In genomic region chr17:68255151-68255550, GRCh38 we compare ENCODE assay signal across 18 cellular contexts. TPM values are rescaled to one million over a fixed set of nuclear protein-coding genes. Genes with fewer than 3 reads are reported as not detected.
DNase-seq lines count a peak whose midpoint lies in the region; ATAC-seq and TF ChIP-seq lines count a peak whose summit lies in the region.
"Had no signal": no experiment of that assay in that cellular context is flagged by ENCODE, and none has a peak within 500 bp of the region (broad histone marks: within the 10 kb centered on the region; RNA-seq: fewer than 3 reads in every experiment).

No MANE protein-coding gene starts in this region.

- H3K36me3 Mint-ChIP-seq in T-helper 1 cell treated with Interleukin-12 subunit alpha and Interleukin-12 subunit beta and Interleukin-4 antibody, amounts not matched to agents 30 μg/mL and 1 μg/mL, for 36 hours (ENCODE audit: low read depth) = peaks cover 55% of the 10 kb centered on the region
- H3K36me3 Mint-ChIP-seq in activated T-helper 2 cell treated with anti-CD3 and anti-CD28 coated beads, Interferon-gamma antibody, Interleukin-2, Interleukin-4, amounts not matched to agents 10 μg/mL and 5 μg/mL and 100 μg/mL, durations not matched to agents 14 hours and 24 hours and 36 hours (ENCODE audit: low read depth) = peaks cover 83% of the 10 kb centered on the region
- H3K36me3 Mint-ChIP-seq in naive thymus-derived CD8-positive, alpha-beta T cell = peaks cover 0 to 49% (median 15%) of the 10 kb centered on the region in 3 donors
- peaks cover 23% of the 10 kb centered on the region for H3K36me3 Mint-ChIP-seq in chondrocyte (ENCODE audit: low read depth)

- peak overlapping the region; percentile 87 for H3K27ac Mint-ChIP-seq in T-helper 1 cell treated with Interleukin-12 subunit alpha and Interleukin-12 subunit beta and Interleukin-4 antibody, amounts not matched to agents 30 μg/mL and 1 μg/mL, for 36 hours
- peak overlapping the region; percentile 87 for H3K27ac Mint-ChIP-seq in activated T-helper 2 cell treated with anti-CD3 and anti-CD28 coated beads, Interferon-gamma antibody, Interleukin-2, Interleukin-4, amounts not matched to agents 10 μg/mL and 5 μg/mL and 100 μg/mL, durations not matched to agents 14 hours and 24 hours and 36 hours
- H3K27ac Mint-ChIP-seq in naive thymus-derived CD8-positive, alpha-beta T cell = peak overlapping the region; percentile 49 to 96 (median 88)
- H3K27ac Mint-ChIP-seq in chondrocyte (ENCODE audit: unreplicated experiment) = no peak overlapping the region

- H3K4me2 ChIP-seq in DND-41 (ENCODE audit: insufficient read depth, low read length) = peak overlapping the region; percentile 20
- H3K4me2 ChIP-seq: smooth muscle cell had no signal

- no peaks in the 10 kb centered on the region for H3K27me3 ChIP-seq in DND-41 (ENCODE audit: insufficient read depth, low read length, poor library complexity)

- no peaks in the 10 kb centered on the region for H3K9me3 ChIP-seq in DND-41 (ENCODE audit: insufficient read depth, low read length, severe bottlenecking)

- no peak overlapping the region for H3K4me3 Mint-ChIP-seq in T-helper 1 cell treated with Interleukin-12 subunit alpha and Interleukin-12 subunit beta and Interleukin-4 antibody, amounts not matched to agents 30 μg/mL and 1 μg/mL, for 36 hours
- H3K4me3 Mint-ChIP-seq in activated T-helper 2 cell treated with anti-CD3 and anti-CD28 coated beads, Interferon-gamma antibody, Interleukin-2, Interleukin-4, amounts not matched to agents 10 μg/mL and 5 μg/mL and 100 μg/mL, durations not matched to agents 14 hours and 24 hours and 36 hours (ENCODE audit: low read depth) = peak overlapping the region; percentile 48
- peak overlapping the region in 7 of 10 donors; percentile 1 to 70 (median 48) for H3K4me3 Mint-ChIP-seq in naive thymus-derived CD8-positive, alpha-beta T cell
- H3K4me3 Mint-ChIP-seq in chondrocyte (ENCODE audit: unreplicated experiment) = no peak overlapping the region

- peaks cover 33% of the 10 kb centered on the region for H3K36me3 ChIP-seq in DND-41 (ENCODE audit: insufficient read depth, low read length)

- ATAC-seq in DND-41 (ENCODE audit: insufficient read depth, low read depth) (no peak), GM19452 (IDR thresholded peaks at IDR 0.05; ENCODE audit: unreplicated experiment) (no peak)
- no peak for ATAC-seq in naive thymus-derived CD8-positive, alpha-beta T cell

- peak overlapping the region; percentile 80 for H3K27ac ChIP-seq in DND-41 (ENCODE audit: low read length)
- H3K27ac ChIP-seq: C4-2B, VCaP had no signal

- no peaks in the 10 kb centered on the region for H4K20me1 ChIP-seq in DND-41 (ENCODE audit: insufficient read depth, low read length)

- no peaks in the 10 kb centered on the region for H3K27me3 Mint-ChIP-seq in T-helper 1 cell treated with Interleukin-12 subunit alpha and Interleukin-12 subunit beta and Interleukin-4 antibody, amounts not matched to agents 30 μg/mL and 1 μg/mL, for 36 hours (ENCODE audit: low read depth)
- H3K27me3 Mint-ChIP-seq in activated T-helper 2 cell treated with anti-CD3 and anti-CD28 coated beads, Interferon-gamma antibody, Interleukin-2, Interleukin-4, amounts not matched to agents 10 μg/mL and 5 μg/mL and 100 μg/mL, durations not matched to agents 14 hours and 24 hours and 36 hours (ENCODE audit: low read depth) = no peaks in the 10 kb centered on the region
- no peaks in the 10 kb centered on the region for H3K27me3 Mint-ChIP-seq in naive thymus-derived CD8-positive, alpha-beta T cell
- H3K27me3 Mint-ChIP-seq in chondrocyte (ENCODE audit: low read depth) = no peaks in the 10 kb centered on the region

- no peaks in the 10 kb centered on the region for H3K9me3 Mint-ChIP-seq in T-helper 1 cell treated with Interleukin-12 subunit alpha and Interleukin-12 subunit beta and Interleukin-4 antibody, amounts not matched to agents 30 μg/mL and 1 μg/mL, for 36 hours
- H3K9me3 Mint-ChIP-seq in activated T-helper 2 cell treated with anti-CD3 and anti-CD28 coated beads, Interferon-gamma antibody, Interleukin-2, Interleukin-4, amounts not matched to agents 10 μg/mL and 5 μg/mL and 100 μg/mL, durations not matched to agents 14 hours and 24 hours and 36 hours = no peaks in the 10 kb centered on the region
- H3K9me3 Mint-ChIP-seq in naive thymus-derived CD8-positive, alpha-beta T cell = no peaks in the 10 kb centered on the region
- H3K9me3 Mint-ChIP-seq in chondrocyte (ENCODE audit: low read depth) = no peaks in the 10 kb centered on the region

- peak; percentile 22 for TF ChIP-seq CTCF in DND-41 (IDR thresholded peaks at IDR 0.05; ENCODE audit: borderline replicate concordance, extremely low read depth, low read length, poor library complexity, severe bottlenecking)
- TF ChIP-seq CTCF in chondrocyte (IDR thresholded peaks at IDR 0.05) = no peak

- no peak for DNase-seq in T-helper 1 cell
- no peak for DNase-seq in DND-41
- no peak for DNase-seq in activated T-helper 2 cell treated with anti-CD3 and anti-CD28 coated beads, Interferon-gamma antibody, Interleukin-2, Interleukin-4, amounts not matched to agents 10 μg/mL and 5 μg/mL and 100 μg/mL, durations not matched to agents 14 hours and 24 hours and 36 hours (ENCODE audit: low spot score)
- DNase-seq in naive thymus-derived CD8-positive, alpha-beta T cell = no peak
- DNase-seq in NCI-H187 treated with DMSO at 0.1 percent for 48 hours (lab: John Stamatoyannopoulos, UW) = no peak
- DNase-seq in chondrocyte (ENCODE audit: low spot score) = no peak
- DNase-seq: 8988T; activated CD8-positive, alpha-beta memory T cell treated with anti-CD3 and anti-CD28 coated beads, Interleukin-2, amount 50 U/mL, for 48 hours; amygdala; hippocampal formation; NCI-H1105 treated with DMSO at 0.1 percent for 48 hours; NCI-H2171; NCI-H82 had no signal

- H3K79me2 ChIP-seq in DND-41 (ENCODE audit: insufficient read depth, low read length) = peaks cover 3% of the 10 kb centered on the region

- intact Hi-C loops in activated T-helper 2 cell treated with anti-CD3 and anti-CD28 coated beads, Interferon-gamma antibody, Interleukin-2, Interleukin-4, amounts not matched to agents 10 μg/mL and 5 μg/mL and 100 μg/mL, durations not matched to agents 14 hours and 24 hours and 36 hours (cut with micrococcal nuclease) = no loop called here

- H3K4me3 ChIP-seq in DND-41 (ENCODE audit: low read depth in 1 of 2, low read length in 2 of 2) = no peak overlapping the region
- H3K4me3 ChIP-seq: smooth muscle cell had no signal

- H3K4me1 ChIP-seq in DND-41 (ENCODE audit: insufficient read depth, low read length) = peaks cover 86% of the 10 kb centered on the region

- POLR2A ChIA-PET in naive thymus-derived CD8-positive, alpha-beta T cell (lab: Charles Lee) = interaction anchor here (0.6 to 1.1 kb wide), 4 partner anchors 17 to 211 kb away, joined by 3 to 4 read pairs (median 3); no protein-coding TSS in a partner anchor

- peaks cover 67% of the 10 kb centered on the region for H3K4me1 Mint-ChIP-seq in T-helper 1 cell treated with Interleukin-12 subunit alpha and Interleukin-12 subunit beta and Interleukin-4 antibody, amounts not matched to agents 30 μg/mL and 1 μg/mL, for 36 hours (ENCODE audit: low read depth)
- peaks cover 76% of the 10 kb centered on the region for H3K4me1 Mint-ChIP-seq in activated T-helper 2 cell treated with anti-CD3 and anti-CD28 coated beads, Interferon-gamma antibody, Interleukin-2, Interleukin-4, amounts not matched to agents 10 μg/mL and 5 μg/mL and 100 μg/mL, durations not matched to agents 14 hours and 24 hours and 36 hours (ENCODE audit: low read depth)
- H3K4me1 Mint-ChIP-seq in naive thymus-derived CD8-positive, alpha-beta T cell = peaks cover 32 to 91% (median 73%) of the 10 kb centered on the region in 4 donors
- peaks cover 18% of the 10 kb centered on the region for H3K4me1 Mint-ChIP-seq in chondrocyte (ENCODE audit: low read depth)

- H2AFZ ChIP-seq in DND-41 (ENCODE audit: low read depth, low read length) = no peak overlapping the region

- peak overlapping the region; percentile 20; the same call in 1 of the 2 replicates for H3K9ac ChIP-seq in DND-41 (ENCODE audit: low read depth, low read length)

RNA-seq across cellular contexts. Expression of gene AMZ2, which starts 7.3 kb away (rescaled TPM):
- total RNA-seq in activated T-helper 2 cell treated with anti-CD3 and anti-CD28 coated beads, Interferon-gamma antibody, Interleukin-2, Interleukin-4, amounts not matched to agents 10 μg/mL and 5 μg/mL and 100 μg/mL, durations not matched to agents 14 hours and 24 hours and 36 hours = 85.9 and 111 TPM in 2 replicates
- total RNA-seq in naive thymus-derived CD8-positive, alpha-beta T cell = 10 to 100 TPM; 72.4 to 72.7 TPM
- polyA plus RNA-seq in naive thymus-derived CD8-positive, alpha-beta T cell = 100 to 1,000 TPM in 1 of 3 donors, 10 to 100 TPM in 2; 89.0 to 125 (median 94.6) TPM
- total RNA-seq in chondrocyte = 66.5 to 80.4 TPM (median 78.2 TPM) in 3 replicates

RNA-seq across cellular contexts. Expression of gene SLC16A6, which starts 35.8 kb away (rescaled TPM):
- 3.1 and 3.4 TPM in 2 replicates for total RNA-seq in activated T-helper 2 cell treated with anti-CD3 and anti-CD28 coated beads, Interferon-gamma antibody, Interleukin-2, Interleukin-4, amounts not matched to agents 10 μg/mL and 5 μg/mL and 100 μg/mL, durations not matched to agents 14 hours and 24 hours and 36 hours
- total RNA-seq in naive thymus-derived CD8-positive, alpha-beta T cell = 1 to 10 TPM; 6.4 to 6.9 TPM
- polyA plus RNA-seq in naive thymus-derived CD8-positive, alpha-beta T cell = 1 to 10 TPM in 2 of 3 donors, under 1 TPM in 1; 0.61 to 2.6 (median 1.5) TPM
- 0.15 to 0.44 TPM (median 0.31 TPM) in 3 replicates for total RNA-seq in chondrocyte
- polyA plus RNA-seq: smooth muscle cell had no signal

RNA-seq across cellular contexts. Expression of gene ARSG, which starts 36.1 kb away (rescaled TPM):
- total RNA-seq in activated T-helper 2 cell treated with anti-CD3 and anti-CD28 coated beads, Interferon-gamma antibody, Interleukin-2, Interleukin-4, amounts not matched to agents 10 μg/mL and 5 μg/mL and 100 μg/mL, durations not matched to agents 14 hours and 24 hours and 36 hours = 7.3 and 9.6 TPM in 2 replicates
- 10 to 100 TPM; 12.1 to 15.1 TPM for total RNA-seq in naive thymus-derived CD8-positive, alpha-beta T cell
- 10 to 100 TPM; 10.4 to 13.7 (median 12.9) TPM for polyA plus RNA-seq in naive thymus-derived CD8-positive, alpha-beta T cell
- total RNA-seq in chondrocyte = 5.8 to 9.1 TPM (median 7.4 TPM) in 3 replicates

Comparison
In these comparisons a context has a peak if more than half of its experiments do, and no peak if none do; other contexts are left out.
1. H3K4me3 Mint-ChIP-seq: peak in activated T-helper 2 cell treated with anti-CD3 and anti-CD28 coated beads, Interferon-gamma antibody, Interleukin-2, Interleukin-4, amounts not matched to agents 10 μg/mL and 5 μg/mL and 100 μg/mL, durations not matched to agents 14 hours and 24 hours and 36 hours (single experiment) and naive thymus-derived CD8-positive, alpha-beta T cell (7 of 10); none in T-helper 1 cell treated with Interleukin-12 subunit alpha and Interleukin-12 subunit beta and Interleukin-4 antibody, amounts not matched to agents 30 μg/mL and 1 μg/mL, for 36 hours (single experiment) and chondrocyte (single experiment).